In the genomic region with DNA sequence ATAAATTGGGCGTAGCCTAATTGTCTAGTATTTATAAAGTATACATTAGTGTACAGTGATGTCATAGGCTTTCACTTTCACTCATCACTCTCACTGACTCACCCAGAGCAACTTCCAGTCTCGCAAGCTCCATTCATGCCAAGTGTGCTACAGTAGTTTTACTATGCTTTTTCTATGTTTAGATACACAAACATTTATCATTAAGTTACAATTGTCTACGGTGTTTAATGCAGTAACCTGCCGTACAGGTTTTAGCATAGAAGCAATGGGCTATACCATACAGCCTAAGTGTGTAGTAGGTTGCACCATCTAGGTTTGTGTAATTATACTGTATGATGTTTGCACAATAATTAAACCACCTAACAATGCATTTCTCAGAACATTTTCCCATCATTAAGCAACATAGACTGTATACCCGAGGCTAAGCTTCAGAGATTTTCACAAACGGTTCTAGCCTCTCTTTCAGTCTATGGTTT, we compare ENCODE assay signal across 28 cellular contexts. TPM values are rescaled to one million over a fixed set of nuclear protein-coding genes. Genes with fewer than 3 reads are reported as not detected.
DNase-seq lines count a peak whose midpoint lies in the region; ATAC-seq and TF ChIP-seq lines count a peak whose summit lies in the region.
"Had no signal": no experiment of that assay in that cellular context is flagged by ENCODE, and none has a peak within 500 bp of the region (broad histone marks: within the 10 kb centered on the region; RNA-seq: fewer than 3 reads in every experiment).

No MANE protein-coding gene starts in this region.

- peak; percentile 7 for DNase-seq in RWPE1 (ENCODE audit: low spot score)
- peak in 1 of 2 donors; percentile 33 for DNase-seq in left colon
- no peak for DNase-seq in NCI-H2107 treated with DMSO at 0.1 percent for 48 hours (lab: John Stamatoyannopoulos, UW; ENCODE audit: unreplicated experiment)
- no peak for DNase-seq in NCI-H82 treated with DMSO at 0.1 percent for 48 hours (lab: John Stamatoyannopoulos, UW; ENCODE audit: unreplicated experiment)
- DNase-seq: activated CD4-positive, alpha-beta T cell treated with anti-CD3 and anti-CD28 coated beads, Interleukin-2, amount 50 U/mL, for 48 hours; activated CD8-positive, alpha-beta memory T cell treated with anti-CD3 and anti-CD28 coated beads, Interleukin-2, amount 50 U/mL, for 48 hours; activated naive CD8-positive, alpha-beta T cell treated with anti-CD3 and anti-CD28 coated beads, Interleukin-2, amount 50 U/mL, for 24 hours; CD8-positive, alpha-beta T cell; effector memory CD4-positive, alpha-beta T cell; KG1; kidney; NCI-H1048; NCI-H187; NCI-H226; Peyer's patch; psoas muscle; stimulated activated CD4-positive, alpha-beta T cell treated with anti-CD3 and anti-CD28 coated beads, Interleukin-1b, Interleukin-23, amount 100 ng/mL, for 48 hours; WERI-Rb-1 had no signal

- H3K27ac ChIP-seq in RWPE1 = no peak overlapping the region
- H3K27ac ChIP-seq: Peyer's patch, psoas muscle, SK-N-MC, vagina, WERI-Rb-1 had no signal

- CTCF ChIA-PET in RWPE1 (lab: Yijun Ruan, JAX) = interaction anchor here (0.6 kb wide), 1 partner anchor 234 kb away, joined by 5 read pairs; no protein-coding TSS in a partner anchor

- POLR2A ChIA-PET in RWPE1 (lab: Yijun Ruan, JAX; ENCODE audit: low non-redundant PET) = no interaction called here

- intact Hi-C loops in left colon (cut with DNase I, micrococcal nuclease) = no loop called here

- peak; percentile 74 for ATAC-seq in GM18867 (IDR thresholded peaks at IDR 0.05; ENCODE audit: unreplicated experiment)
- peak; percentile 55 for ATAC-seq in HG03432 (IDR thresholded peaks at IDR 0.05; ENCODE audit: unreplicated experiment)
- peak; percentile 97 for ATAC-seq in left colon
- no peak for ATAC-seq in GM19328 (IDR thresholded peaks at IDR 0.05; ENCODE audit: unreplicated experiment)
- ATAC-seq: activated naive CD8-positive, alpha-beta T cell treated with anti-CD3 and anti-CD28 coated beads, Interleukin-2, amount 50 U/mL, for 24 hours; CD8-positive, alpha-beta T cell; psoas muscle had no signal

- TF ChIP-seq CTCF in RWPE1 (conservative IDR thresholded peaks at IDR 0.05; ENCODE audit: low read depth) = no peak

RNA-seq across cellular contexts. Expression of a gene that starts 17.5 kb away (rescaled TPM):
- total RNA-seq in left colon = not detected
- total RNA-seq: CD8-positive, alpha-beta T cell; glomerular endothelial cell; kidney; lung microvascular endothelial cell; Peyer's patch; psoas muscle; skeletal muscle tissue; T-helper 2 cell treated with Interferon-gamma antibody and Interleukin-4, amounts not matched to agents 100 ng/mL and 5 ng/mL, for 36 hours; temporal lobe; vagina had no signal

RNA-seq across cellular contexts. Expression of a gene that starts 32.1 kb away (rescaled TPM):
- not detected for total RNA-seq in left colon
- total RNA-seq: CD8-positive, alpha-beta T cell; glomerular endothelial cell; kidney; lung microvascular endothelial cell; Peyer's patch; psoas muscle; skeletal muscle tissue; T-helper 2 cell treated with Interferon-gamma antibody and Interleukin-4, amounts not matched to agents 100 ng/mL and 5 ng/mL, for 36 hours; temporal lobe; vagina had no signal

RNA-seq across cellular contexts. Expression of a gene that starts 52.9 kb away (rescaled TPM):
- total RNA-seq in left colon = not detected
- total RNA-seq: CD8-positive, alpha-beta T cell; glomerular endothelial cell; kidney; lung microvascular endothelial cell; Peyer's patch; psoas muscle; skeletal muscle tissue; T-helper 2 cell treated with Interferon-gamma antibody and Interleukin-4, amounts not matched to agents 100 ng/mL and 5 ng/mL, for 36 hours; temporal lobe; vagina had no signal
